Comparison of ENCODE assay signal across 27 cellular contexts in the genomic region with DNA sequence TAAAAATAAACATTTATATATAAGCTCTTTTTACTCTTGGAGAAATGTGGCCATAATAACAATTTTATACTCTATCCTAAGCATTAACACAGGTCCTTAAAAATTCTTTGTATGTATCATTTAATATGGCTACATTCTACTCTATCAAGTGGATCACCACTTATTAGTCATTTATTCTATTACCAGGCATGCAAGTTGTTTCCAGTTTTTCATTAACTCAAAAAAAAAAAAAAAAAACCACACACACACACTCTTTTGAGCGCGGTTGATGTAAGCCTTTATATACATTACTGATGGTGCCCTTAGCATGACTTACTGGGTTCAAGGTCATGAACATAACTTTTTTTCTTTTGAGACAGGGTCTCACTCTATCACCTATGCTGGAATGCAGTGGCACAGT. TPM values are rescaled to one million over a fixed set of nuclear protein-coding genes. Genes with fewer than 3 reads are reported as not detected.
"Had no signal": no experiment of that assay in that cellular context is flagged by ENCODE, and none has a peak within 500 bp of the region (broad histone marks: within the 10 kb centered on the region; RNA-seq: fewer than 3 reads in every experiment).

No MANE protein-coding gene starts in this region.

- H3K4me3 ChIP-seq: gastrocnemius medialis, heart right ventricle had no signal

- H3K36me3 ChIP-seq: brain microvascular endothelial cell, gastrocnemius medialis, heart right ventricle had no signal

- H3K9me3 ChIP-seq: gastrocnemius medialis had no signal

- DNase-seq: activated CD4-positive, alpha-beta T cell treated with anti-CD3 and anti-CD28 coated beads for 48 hours; activated CD4-positive, alpha-beta T cell treated with anti-CD3 and anti-CD28 coated beads, Interleukin-2, amount 50 U/mL, for 1 hour; activated CD4-positive, alpha-beta T cell treated with anti-CD3 and anti-CD28 coated beads, Interleukin-2, amount 50 U/mL, for 48 hours; activated CD8-positive, alpha-beta memory T cell treated with anti-CD3 and anti-CD28 coated beads for 24 hours; activated CD8-positive, alpha-beta T cell treated with anti-CD3 and anti-CD28 coated beads for 36 hours; activated effector memory CD4-positive, alpha-beta T cell treated with Interleukin-2 at 50 U/mL for 16 hours; activated gamma-delta T cell treated with Interleukin-2 at 50 U/mL for 16 hours; activated naive CD4-positive, alpha-beta T cell treated with anti-CD3 and anti-CD28 coated beads, Interleukin-2, amount 50 U/mL, for 16 hours; activated naive CD4-positive, alpha-beta T cell treated with Interleukin-2 at 50 U/mL for 16 hours; activated T-cell treated with anti-CD3 and anti-CD28 coated beads, Interleukin-2, amount 50 U/mL, for 4 hours; amniotic stem cell; anterior cingulate cortex; brain microvascular endothelial cell; cortex of kidney; dermis blood vessel endothelial cell; effector CD4-positive, alpha-beta T cell; effector memory CD8-positive, alpha-beta T cell; foreskin fibroblast; gastrocnemius medialis; heart right ventricle; T-helper 1 cell; T-helper 17 cell; T1000 had no signal

- H3K27ac ChIP-seq: brain microvascular endothelial cell, gastrocnemius medialis, heart right ventricle, VCaP had no signal

- H3K27me3 ChIP-seq: brain microvascular endothelial cell, gastrocnemius medialis, heart right ventricle had no signal

- ATAC-seq: activated CD8-positive, alpha-beta T cell treated with anti-CD3 and anti-CD28 coated beads for 36 hours; activated T-cell treated with anti-CD3 and anti-CD28 coated beads, Interleukin-2, amount 50 U/mL, for 4 hours; activated T-helper 17 cell treated with anti-CD3 and anti-CD28 coated beads, Interleukin-2, amount 50 U/mL, for 72 hours; effector memory CD8-positive, alpha-beta T cell; esophagus mucosa; gastrocnemius medialis; heart right ventricle; T-helper 17 cell; WTC11 had no signal

RNA-seq across cellular contexts. Expression of gene DKK3, which starts 54.8 kb away (rescaled TPM):
- total RNA-seq: activated CD8-positive, alpha-beta T cell treated with anti-CD3 and anti-CD28 coated beads for 36 hours; activated T-helper 17 cell treated with anti-CD3 and anti-CD28 coated beads, Interleukin-2, amount 50 U/mL, for 72 hours had no signal
